18 cellular contexts compared by ENCODE assay signal in genomic region chr7:147412109-147412508, GRCh38.
DNase-seq lines count a peak whose midpoint lies in the region; ATAC-seq and TF ChIP-seq lines count a peak whose summit lies in the region.
"Had no signal": no experiment of that assay in that cellular context is flagged by ENCODE, and none has a peak within 500 bp of the region (broad histone marks: within the 10 kb centered on the region; RNA-seq: fewer than 3 reads in every experiment).

No MANE protein-coding gene starts in this region.

- H3K9me3 ChIP-seq in adipocyte (ENCODE audit: control insufficient read depth, low read length) (no peaks in the 10 kb centered on the region), smooth muscle cell (replicated peaks; ENCODE audit: low read depth) (no peaks in the 10 kb centered on the region)
- H3K9me3 ChIP-seq: BLaER1 had no signal

- H3K36me3 ChIP-seq in adipocyte (ENCODE audit: control insufficient read depth, insufficient read depth, low read length, severe bottlenecking) (no peaks in the 10 kb centered on the region), smooth muscle cell (ENCODE audit: low read depth) (no peaks in the 10 kb centered on the region)
- H3K36me3 ChIP-seq: BLaER1 had no signal

- peak overlapping the region; percentile 10 for H3K4me3 ChIP-seq in adipocyte (ENCODE audit: low read length)
- no peak overlapping the region for H3K4me3 ChIP-seq in smooth muscle cell
- H3K4me3 ChIP-seq: BLaER1, PC-9 had no signal

- 42% methylated on average over 2 of the region's 2 CpGs for WGBS in smooth muscle cell (ENCODE audit: low lambda C conversion rate)

- H3K27ac ChIP-seq in smooth muscle cell (ENCODE audit: low read depth): no peak overlapping the region
- H3K27ac ChIP-seq: BLaER1, PC-9 had no signal

- H3K27ac Mint-ChIP-seq in HFFc6: peak overlapping the region; percentile 59
- H3K27ac Mint-ChIP-seq: CD8-positive, alpha-beta memory T cell had no signal

- no peaks in the 10 kb centered on the region for H3F3A ChIP-seq in smooth muscle cell (ENCODE audit: low read depth)

- no peaks in the 10 kb centered on the region for H3K79me2 ChIP-seq in smooth muscle cell (ENCODE audit: low read depth)

- TF ChIP-seq CTCF in HFFc6 (IDR thresholded peaks at IDR 0.05) (no peak), smooth muscle cell (IDR thresholded peaks at IDR 0.05; ENCODE audit: borderline replicate concordance, insufficient read depth, poor library complexity, severe bottlenecking) (no peak)

- H3K27me3 Mint-ChIP-seq in HFFc6 (ENCODE audit: insufficient read depth): no peaks in the 10 kb centered on the region
- H3K27me3 Mint-ChIP-seq: CD8-positive, alpha-beta memory T cell had no signal

- DNase-seq in HFFc6 (no peak), adipocyte (ENCODE audit: low read depth) (peak; percentile 25), islet precursor cell (peak; percentile 55), smooth muscle cell (lab: John Stamatoyannopoulos, UW; ENCODE audit: unreplicated experiment) (no peak), DMS53 (lab: John Stamatoyannopoulos, UW) (no peak), iPS-NIHi7 (ENCODE audit: extremely low spot score) (no peak)
- DNase-seq: CD8-positive, alpha-beta memory T cell; DMS 273 treated with DMSO at 0.1 percent for 48 hours; H7; MM.1S; NCI-H1105; NCI-H1694 treated with DMSO at 0.1 percent for 48 hours; NCI-H345; NCI-H69; PC-9; Right ventricle myocardium superior had no signal

- peaks cover 76% of the 10 kb centered on the region for H3K4me1 Mint-ChIP-seq in HFFc6 (ENCODE audit: low read depth)
- H3K4me1 Mint-ChIP-seq: CD8-positive, alpha-beta memory T cell had no signal

- H3K27me3 ChIP-seq in adipocyte (replicated peaks; ENCODE audit: control insufficient read depth, insufficient read depth, low read length) (no peaks in the 10 kb centered on the region), smooth muscle cell (ENCODE audit: low read depth) (no peaks in the 10 kb centered on the region)
- H3K27me3 ChIP-seq: BLaER1 had no signal

- H3K9ac ChIP-seq in adipocyte (ENCODE audit: low read length) (peak overlapping the region; percentile 72), smooth muscle cell (ENCODE audit: low read depth) (no peak overlapping the region)
- H3K9ac ChIP-seq: BLaER1 had no signal

- no peak overlapping the region for H2AFZ ChIP-seq in smooth muscle cell (ENCODE audit: low read depth)
- H2AFZ ChIP-seq: PC-9 had no signal

- H4K20me1 ChIP-seq in smooth muscle cell (ENCODE audit: low read depth): no peaks in the 10 kb centered on the region
- H4K20me1 ChIP-seq: BLaER1 had no signal

- H3K36me3 Mint-ChIP-seq in HFFc6 (ENCODE audit: low read depth): peaks cover 7% of the 10 kb centered on the region
- H3K36me3 Mint-ChIP-seq: CD8-positive, alpha-beta memory T cell had no signal

- ATAC-seq in HG02970 (IDR thresholded peaks at IDR 0.05; ENCODE audit: low FRiP score, unreplicated experiment): no peak

- H3K4me2 ChIP-seq in smooth muscle cell: peak overlapping the region; percentile 14
- H3K4me2 ChIP-seq: BLaER1, PC-9 had no signal

- H3K4me1 ChIP-seq in adipocyte (ENCODE audit: control insufficient read depth, insufficient read depth, low read length) (peaks cover 37% of the 10 kb centered on the region), smooth muscle cell (ENCODE audit: low read depth) (peaks cover 13% of the 10 kb centered on the region)
- H3K4me1 ChIP-seq: BLaER1 had no signal

- no peak overlapping the region; the same call in 1 of the 2 replicates for H3K4me3 Mint-ChIP-seq in HFFc6
- H3K4me3 Mint-ChIP-seq: CD8-positive, alpha-beta memory T cell had no signal

- H3K9me3 Mint-ChIP-seq in HFFc6: peaks cover 18% of the 10 kb centered on the region; the same call in 1 of the 2 replicates

Comparison
In these comparisons a context has a peak if more than half of its experiments do, and no peak if none do; other contexts are left out.
1. DNase-seq: peak in adipocyte (single experiment) and islet precursor cell (single experiment); none in HFFc6 (single experiment), smooth muscle cell (single experiment), DMS53 (single experiment) and iPS-NIHi7 (single experiment).